In genomic region chr10:93478873-93479272, GRCh38 we compare ENCODE assay signal across 15 cellular contexts. TPM values are rescaled to one million over a fixed set of nuclear protein-coding genes. Genes with fewer than 3 reads are reported as not detected.
A peak's percentile ranks its signal among the peaks of the same experiment; 100 is the strongest.
DNase-seq lines count a peak whose midpoint lies in the region; ATAC-seq and TF ChIP-seq lines count a peak whose summit lies in the region.
"Had no signal": no experiment of that assay in that cellular context is flagged by ENCODE, and none has a peak within 500 bp of the region (broad histone marks: within the 10 kb centered on the region; RNA-seq: fewer than 3 reads in every experiment).

No MANE protein-coding gene starts in this region.

- peak overlapping the region; percentile 50; the same call in 1 of the 2 replicates for H2AK5ac ChIP-seq in IMR-90 (ENCODE audit: low read depth, low read length)

- no peaks in the 10 kb centered on the region for H3K27me3 ChIP-seq in IMR-90 (ENCODE audit: control insufficient read depth, insufficient read depth, low read length)
- no peaks in the 10 kb centered on the region for H3K27me3 ChIP-seq in breast epithelium
- no peaks in the 10 kb centered on the region for H3K27me3 ChIP-seq in hepatocyte
- no peaks in the 10 kb centered on the region for H3K27me3 ChIP-seq in thoracic aorta (replicated peaks; ENCODE audit: insufficient read depth)

- WGBS in IMR-90 (ENCODE audit: extremely low coverage in 2 of 2, insufficient read length in 1 of 2), 2 experiments, result no CpG with 5 or more reads among the region's 6 CpGs
- 78% methylated on average over 6 of the region's 6 CpGs for WGBS in hepatocyte (ENCODE audit: low lambda C conversion rate, missing lambda C conversion rate)

- peak overlapping the region; percentile 92 for H4K5ac ChIP-seq in IMR-90 (ENCODE audit: low read depth, low read length)

- peak overlapping the region; percentile 28; the same call in 1 of the 2 replicates for H4K91ac ChIP-seq in IMR-90 (ENCODE audit: insufficient read depth, low read depth, low read length)

- TF ChIP-seq CTCF in IMR-90 (conservative IDR thresholded peaks at IDR 0.05; ENCODE audit: low read depth, low read length), result no peak
- no peak for TF ChIP-seq CTCF in breast epithelium (IDR thresholded peaks at IDR 0.05)
- TF ChIP-seq CTCF in hepatocyte (IDR thresholded peaks at IDR 0.05; ENCODE audit: poor library complexity), result no peak
- TF ChIP-seq CTCF in thoracic aorta (IDR thresholded peaks at IDR 0.05), result no peak

- peak overlapping the region; percentile 77 for H3K27ac ChIP-seq in IMR-90 (ENCODE audit: insufficient read depth, low read length)
- H3K27ac ChIP-seq in breast epithelium, result peak overlapping the region; percentile 73 to 97
- no peak overlapping the region for H3K27ac ChIP-seq in hepatocyte
- no peak overlapping the region for H3K27ac ChIP-seq in thoracic aorta

- H2BK120ac ChIP-seq in IMR-90 (ENCODE audit: low read depth, low read length), result peak overlapping the region; percentile 35

- H3K9me1 ChIP-seq in IMR-90 (ENCODE audit: insufficient read depth, low read length), result peaks cover 15% of the 10 kb centered on the region

- H4K8ac ChIP-seq in IMR-90 (ENCODE audit: low read depth in 2 of 2, low read length in 2 of 2), result peak overlapping the region; percentile 13 to 48; a peak in 3 of 4 replicates

- H2BK15ac ChIP-seq in IMR-90 (ENCODE audit: low read depth, low read length), result peak overlapping the region; percentile 18; the same call in 1 of the 3 replicates

- H2AFZ ChIP-seq in IMR-90 (replicated peaks; ENCODE audit: low read length, poor library complexity), result no peak overlapping the region
- no peak overlapping the region for H2AFZ ChIP-seq in hepatocyte

- H3K79me2 ChIP-seq in hepatocyte, result peaks cover 58% of the 10 kb centered on the region

- H3K79me1 ChIP-seq in IMR-90 (ENCODE audit: low read depth in 1 of 2, low read length in 2 of 2), result peaks cover 0 to 30% of the 10 kb centered on the region in 2 experiments; a peak in 2 of 4 replicates

- H3K9me3 ChIP-seq in IMR-90 (ENCODE audit: control insufficient read depth, insufficient read depth, low read length) (no peaks in the 10 kb centered on the region), breast epithelium (no peaks in the 10 kb centered on the region), hepatocyte (ENCODE audit: low read depth) (no peaks in the 10 kb centered on the region), thoracic aorta (no peaks in the 10 kb centered on the region)

- peak overlapping the region; percentile 82 for H3K14ac ChIP-seq in IMR-90 (replicated peaks; ENCODE audit: low read depth, low read length)

- peak overlapping the region; percentile 66; the same call in 1 of the 2 replicates for H3K18ac ChIP-seq in IMR-90 (ENCODE audit: low read depth, low read length)

- no peaks in the 10 kb centered on the region for H3K9me2 ChIP-seq in hepatocyte (replicated peaks; ENCODE audit: insufficient read depth)

- intact Hi-C loops in IMR-90 (cut with micrococcal nuclease), result no loop called here
- intact Hi-C loops in breast epithelium (cut with DNase I; ENCODE audit: low total_unique reads), result no loop called here

- H4K20me1 ChIP-seq in IMR-90 (ENCODE audit: insufficient read depth, low read length), result peaks cover 4% of the 10 kb centered on the region; the same call in 1 of the 2 replicates
- H4K20me1 ChIP-seq in hepatocyte (ENCODE audit: insufficient read depth, poor library complexity, severe bottlenecking), result no peaks in the 10 kb centered on the region

- CTCF ChIA-PET in IMR-90 (lab: Yijun Ruan, JAX), result interaction anchor here (0.6 to 1.2 kb wide), 6 partner anchors 33 to 550 kb away, joined by 3 to 4 read pairs (median 3); no protein-coding TSS in a partner anchor

- peak overlapping the region; percentile 49; the same call in 1 of the 2 replicates for H3K9ac ChIP-seq in IMR-90 (ENCODE audit: low read depth, low read length)

- H3K23ac ChIP-seq in IMR-90 (ENCODE audit: low read depth, low read length), result peak overlapping the region; percentile 79

- peaks cover 15% of the 10 kb centered on the region for H3K4me1 ChIP-seq in IMR-90 (ENCODE audit: control insufficient read depth, insufficient read depth, low read length)
- peaks cover 0 to 13% of the 10 kb centered on the region in 2 donors for H3K4me1 ChIP-seq in breast epithelium
- peaks cover 9% of the 10 kb centered on the region for H3K4me1 ChIP-seq in hepatocyte (ENCODE audit: insufficient read depth)
- H3K4me1 ChIP-seq in thoracic aorta (ENCODE audit: control insufficient read depth in 1 of 2, low read depth in 2 of 2), result peaks cover 13 to 73% of the 10 kb centered on the region in 2 donors

- peak overlapping the region; percentile 15; the same call in 1 of the 2 replicates for H3K4me3 ChIP-seq in IMR-90 (ENCODE audit: insufficient read depth, low read depth, low read length)
- H3K4me3 ChIP-seq in breast epithelium, result peak overlapping the region in 2 of 3 donors; percentile 16 to 66
- no peak overlapping the region for H3K4me3 ChIP-seq in hepatocyte
- peak overlapping the region; percentile 76 for H3K4me3 ChIP-seq in thoracic aorta
- H3K4me3 ChIP-seq: lung had no signal

- TF ChIP-seq RAD21 in IMR-90 (IDR thresholded peaks at IDR 0.05; ENCODE audit: low read length), result no peak

- peak overlapping the region; percentile 52; the same call in 1 of the 2 replicates for H3K4ac ChIP-seq in IMR-90 (ENCODE audit: low read depth, low read length)

- DNase-seq in IMR-90 (no peak), breast epithelium (ENCODE audit: low spot score in 2 of 2) (no peak), hepatocyte (ENCODE audit: low spot score) (no peak), thoracic aorta (ENCODE audit: low spot score) (no peak), cerebellar cortex (ENCODE audit: low spot score) (no peak)
- DNase-seq: activated CD4-positive, alpha-beta memory T cell treated with anti-CD3 and anti-CD28 coated beads, Interleukin-2, amount 10 ng/mL, durations not matched to agents 7 days and 5 days; amygdala; CD4-positive, alpha-beta T cell; Karpas-422; NCI-H1436; NCI-H226; stimulated activated naive CD4-positive, alpha-beta T cell treated with Interleukin-2 at 50 U/mL for 16 hours had no signal

- H2AK9ac ChIP-seq in IMR-90 (replicated peaks; ENCODE audit: low read depth, low read length, poor library complexity), result no peak overlapping the region

- BruUV-seq in IMR-90 (replicated peaks; lab: Mats Ljungman, UMichigan), result no TSS peak

- peak overlapping the region; percentile 57 for H2BK5ac ChIP-seq in IMR-90 (ENCODE audit: low read depth, low read length, poor library complexity, severe bottlenecking)

- H3K36me3 ChIP-seq in IMR-90 (ENCODE audit: control insufficient read depth, insufficient read depth, low read length), result peaks cover 10% of the 10 kb centered on the region
- no peaks in the 10 kb centered on the region for H3K36me3 ChIP-seq in breast epithelium
- H3K36me3 ChIP-seq in hepatocyte (replicated peaks; ENCODE audit: insufficient read depth, low read depth), result no peaks in the 10 kb centered on the region
- H3K36me3 ChIP-seq in thoracic aorta, result no peaks in the 10 kb centered on the region

- H3K4me2 ChIP-seq in IMR-90 (ENCODE audit: low read depth, low read length), result peak overlapping the region; percentile 85
- H3K4me2 ChIP-seq in hepatocyte, result peak overlapping the region; percentile 71

- in situ Hi-C loops in IMR-90 (cut with MboI; ENCODE audit: low sequenced_read_pairs), result no loop called here

- no peak for TF ChIP-seq POLR2A in IMR-90 (IDR thresholded peaks at IDR 0.05; ENCODE audit: low read depth, low read length)
- TF ChIP-seq POLR2A in breast epithelium (IDR thresholded peaks at IDR 0.05), result no peak

- no peak for ATAC-seq in IMR-90 (ENCODE audit: low read depth)
- ATAC-seq in thoracic aorta (ENCODE audit: insufficient number of reproducible peaks, low FRiP score, low read depth), result no peak
- no peak for ATAC-seq in HG03354 (IDR thresholded peaks at IDR 0.05; ENCODE audit: poor library complexity, severe bottlenecking, unreplicated experiment)
- ATAC-seq in HG02938 (IDR thresholded peaks at IDR 0.05; ENCODE audit: unreplicated experiment), result no peak

- no peak overlapping the region for H2BK20ac ChIP-seq in IMR-90 (ENCODE audit: low read depth, low read length)

- POLR2A ChIA-PET in IMR-90 (lab: Charles Lee; ENCODE audit: unreplicated experiment), result interaction anchor here (0.6 to 0.7 kb wide), 2 partner anchors 48 to 89 kb away, joined by 5 read pairs; no protein-coding TSS in a partner anchor

- dilution Hi-C loops in IMR-90 (cut with HindIII; ENCODE audit: low sequenced_read_pairs, unreplicated experiment), result no loop called here

- no peak overlapping the region for H3K56ac ChIP-seq in IMR-90 (ENCODE audit: extremely low read depth, insufficient read depth, low read length)

TF ChIP-seq in IMR-90, 13 proteins besides CTCF, POLR2A, EP300 and RAD21:
- TF ChIP-seq MXI1 (IDR thresholded peaks at IDR 0.05; ENCODE audit: borderline replicate concordance, low read depth, low read length) (no peak), CEBPB (IDR thresholded peaks at IDR 0.05; ENCODE audit: low read depth, low read length) (no peak), BHLHE40 (IDR thresholded peaks at IDR 0.05; ENCODE audit: low read depth, low read length) (no peak), RCOR1 (IDR thresholded peaks at IDR 0.05; ENCODE audit: insufficient replicate concordance, low read length) (no peak), NFE2L2 (IDR thresholded peaks at IDR 0.05; ENCODE audit: low read depth, low read length) (no peak), MAZ (IDR thresholded peaks at IDR 0.05; ENCODE audit: borderline replicate concordance, low read depth, low read length) (no peak), MAFK (IDR thresholded peaks at IDR 0.05; ENCODE audit: low read depth, low read length) (no peak)

RNA-seq across cellular contexts. Expression of gene MYOF, which starts 3.3 kb away (rescaled TPM):
- total RNA-seq in IMR-90 (2012; rRNA removed) (281 and 332 TPM in 2 replicates), breast epithelium (100 to 1,000 TPM; 118 to 131 (median 130) TPM), hepatocyte (41.8 and 47.9 TPM in 2 replicates), thoracic aorta (100 to 1,000 TPM; 132 to 138 TPM)
- polyA plus RNA-seq in IMR-90 (2012; rRNA removed) (197 and 221 TPM in 2 replicates), hepatocyte (16.6 and 28.0 TPM in 2 replicates)
- 72.0 and 103 TPM in 2 replicates for polyA plus RNA-seq in IMR-90 (2012; cell fraction: cytosol; rRNA removed)
- 86.1 and 277 TPM in 2 replicates for polyA plus RNA-seq in IMR-90 (2012; cell fraction: nucleus; rRNA removed; ENCODE audit: low replicate concordance)

RNA-seq across cellular contexts. Expression of gene CEP55, which starts 17.5 kb away (rescaled TPM):
- total RNA-seq in IMR-90 (2012; rRNA removed), result 23.5 and 30.8 TPM in 2 replicates
- 13.8 and 15.7 TPM in 2 replicates for polyA plus RNA-seq in IMR-90 (2012; rRNA removed)
- 2.4 and 3.8 TPM in 2 replicates for polyA plus RNA-seq in IMR-90 (2012; cell fraction: cytosol; rRNA removed)
- polyA plus RNA-seq in IMR-90 (2012; cell fraction: nucleus; rRNA removed; ENCODE audit: low replicate concordance), result 1.1 and 5.1 TPM in 2 replicates
- 1 to 10 TPM in 1 of 3 donors, under 1 TPM in 2; 0.33 to 2.1 (median 0.73) TPM for total RNA-seq in breast epithelium
- total RNA-seq in hepatocyte, result 3.6 and 4.0 TPM in 2 replicates
- polyA plus RNA-seq in hepatocyte, result 5.4 and 5.9 TPM in 2 replicates
- 1 to 10 TPM in 1 of 2 donors, not detected in 1; 5.1 TPM for total RNA-seq in thoracic aorta

Comparison
In these comparisons a context has a peak if more than half of its experiments do, and no peak if none do; other contexts are left out.
1. H3K27ac ChIP-seq: peak in IMR-90 (single experiment) and breast epithelium (2 of 2); none in hepatocyte (single experiment) and thoracic aorta (0 of 2).